1 cellular context compared by ENCODE assay signal in genomic region chr5:138594305-138595058, GRCh38.
TF ChIP-seq lines count a peak whose summit lies in the region.

No MANE protein-coding gene starts in this region.

TF ChIP-seq in GM23338, 12 proteins besides CTCF, POLR2A, EP300 and RAD21 (continued from another document):
- no peak for TF ChIP-seq REST (IDR thresholded peaks at IDR 0.05; ENCODE audit: unreplicated experiment)
- TF ChIP-seq STAT1 (IDR thresholded peaks at IDR 0.05; ENCODE audit: unreplicated experiment), result no peak
- no peak for TF ChIP-seq CREB1 (CRISPR knock-in tag; IDR thresholded peaks at IDR 0.05; ENCODE audit: low read depth)
- no peak for TF ChIP-seq NANOG (IDR thresholded peaks at IDR 0.05; ENCODE audit: borderline replicate concordance)
- TF ChIP-seq, protein P1, sequence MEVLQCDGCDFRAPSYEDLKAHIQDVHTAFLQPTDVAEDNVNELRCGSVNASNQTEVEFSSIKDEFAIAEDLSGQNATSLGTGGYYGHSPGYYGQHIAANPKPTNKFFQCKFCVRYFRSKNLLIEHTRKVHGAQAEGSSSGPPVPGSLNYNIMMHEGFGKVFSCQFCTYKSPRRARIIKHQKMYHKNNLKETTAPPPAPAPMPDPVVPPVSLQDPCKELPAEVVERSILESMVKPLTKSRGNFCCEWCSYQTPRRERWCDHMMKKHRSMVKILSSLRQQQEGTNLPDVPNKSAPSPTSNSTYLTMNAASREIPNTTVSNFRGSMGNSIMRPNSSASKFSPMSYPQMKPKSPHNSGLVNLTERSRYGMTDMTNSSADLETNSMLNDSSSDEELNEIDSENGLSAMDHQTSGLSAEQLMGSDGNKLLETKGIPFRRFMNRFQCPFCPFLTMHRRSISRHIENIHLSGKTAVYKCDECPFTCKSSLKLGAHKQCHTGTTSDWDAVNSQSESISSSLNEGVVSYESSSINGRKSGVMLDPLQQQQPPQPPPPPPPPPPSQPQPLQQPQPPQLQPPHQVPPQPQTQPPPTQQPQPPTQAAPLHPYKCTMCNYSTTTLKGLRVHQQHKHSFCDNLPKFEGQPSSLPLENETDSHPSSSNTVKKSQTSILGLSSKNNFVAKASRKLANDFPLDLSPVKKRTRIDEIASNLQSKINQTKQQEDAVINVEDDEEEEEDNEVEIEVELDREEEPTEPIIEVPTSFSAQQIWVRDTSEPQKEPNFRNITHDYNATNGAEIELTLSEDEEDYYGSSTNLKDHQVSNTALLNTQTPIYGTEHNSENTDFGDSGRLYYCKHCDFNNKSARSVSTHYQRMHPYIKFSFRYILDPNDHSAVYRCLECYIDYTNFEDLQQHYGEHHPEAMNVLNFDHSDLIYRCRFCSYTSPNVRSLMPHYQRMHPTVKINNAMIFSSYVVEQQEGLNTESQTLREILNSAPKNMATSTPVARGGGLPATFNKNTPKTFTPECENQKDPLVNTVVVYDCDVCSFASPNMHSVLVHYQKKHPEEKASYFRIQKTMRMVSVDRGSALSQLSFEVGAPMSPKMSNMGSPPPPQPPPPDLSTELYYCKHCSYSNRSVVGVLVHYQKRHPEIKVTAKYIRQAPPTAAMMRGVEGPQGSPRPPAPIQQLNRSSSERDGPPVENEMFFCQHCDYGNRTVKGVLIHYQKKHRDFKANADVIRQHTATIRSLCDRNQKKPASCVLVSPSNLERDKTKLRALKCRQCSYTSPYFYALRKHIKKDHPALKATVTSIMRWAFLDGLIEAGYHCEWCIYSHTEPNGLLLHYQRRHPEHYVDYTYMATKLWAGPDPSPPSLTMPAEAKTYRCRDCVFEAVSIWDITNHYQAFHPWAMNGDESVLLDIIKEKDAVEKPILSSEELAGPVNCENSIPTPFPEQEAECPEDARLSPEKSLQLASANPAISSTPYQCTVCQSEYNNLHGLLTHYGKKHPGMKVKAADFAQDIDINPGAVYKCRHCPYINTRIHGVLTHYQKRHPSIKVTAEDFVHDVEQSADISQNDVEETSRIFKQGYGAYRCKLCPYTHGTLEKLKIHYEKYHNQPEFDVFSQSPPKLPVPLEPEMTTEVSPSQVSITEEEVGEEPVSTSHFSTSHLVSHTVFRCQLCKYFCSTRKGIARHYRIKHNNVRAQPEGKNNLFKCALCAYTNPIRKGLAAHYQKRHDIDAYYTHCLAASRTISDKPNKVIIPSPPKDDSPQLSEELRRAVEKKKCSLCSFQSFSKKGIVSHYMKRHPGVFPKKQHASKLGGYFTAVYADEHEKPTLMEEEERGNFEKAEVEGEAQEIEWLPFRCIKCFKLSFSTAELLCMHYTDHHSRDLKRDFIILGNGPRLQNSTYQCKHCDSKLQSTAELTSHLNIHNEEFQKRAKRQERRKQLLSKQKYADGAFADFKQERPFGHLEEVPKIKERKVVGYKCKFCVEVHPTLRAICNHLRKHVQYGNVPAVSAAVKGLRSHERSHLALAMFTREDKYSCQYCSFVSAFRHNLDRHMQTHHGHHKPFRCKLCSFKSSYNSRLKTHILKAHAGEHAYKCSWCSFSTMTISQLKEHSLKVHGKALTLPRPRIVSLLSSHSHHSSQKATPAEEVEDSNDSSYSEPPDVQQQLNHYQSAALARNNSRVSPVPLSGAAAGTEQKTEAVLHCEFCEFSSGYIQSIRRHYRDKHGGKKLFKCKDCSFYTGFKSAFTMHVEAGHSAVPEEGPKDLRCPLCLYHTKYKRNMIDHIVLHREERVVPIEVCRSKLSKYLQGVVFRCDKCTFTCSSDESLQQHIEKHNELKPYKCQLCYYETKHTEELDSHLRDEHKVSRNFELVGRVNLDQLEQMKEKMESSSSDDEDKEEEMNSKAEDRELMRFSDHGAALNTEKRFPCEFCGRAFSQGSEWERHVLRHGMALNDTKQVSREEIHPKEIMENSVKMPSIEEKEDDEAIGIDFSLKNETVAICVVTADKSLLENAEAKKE (CRISPR knock-in tag; IDR thresholded peaks at IDR 0.05), result no peak
- TF ChIP-seq JUNB (IDR thresholded peaks at IDR 0.05; ENCODE audit: unreplicated experiment), result no peak
- TF ChIP-seq ZNF114 (CRISPR knock-in tag; IDR thresholded peaks at IDR 0.05), result no peak
- TF ChIP-seq EZH2 (IDR thresholded peaks at IDR 0.05; ENCODE audit: low read depth, unreplicated experiment), result no peak
- no peak for TF ChIP-seq ZNF331 (CRISPR knock-in tag; IDR thresholded peaks at IDR 0.05; ENCODE audit: low read depth)
- TF ChIP-seq EZH2phosphoT487 (IDR thresholded peaks at IDR 0.05; ENCODE audit: unreplicated experiment), result no peak
- TF ChIP-seq POLR2AphosphoS5 (IDR thresholded peaks at IDR 0.05; ENCODE audit: low read depth), result no peak
